12 cellular contexts compared by ENCODE assay signal in the genomic region with DNA sequence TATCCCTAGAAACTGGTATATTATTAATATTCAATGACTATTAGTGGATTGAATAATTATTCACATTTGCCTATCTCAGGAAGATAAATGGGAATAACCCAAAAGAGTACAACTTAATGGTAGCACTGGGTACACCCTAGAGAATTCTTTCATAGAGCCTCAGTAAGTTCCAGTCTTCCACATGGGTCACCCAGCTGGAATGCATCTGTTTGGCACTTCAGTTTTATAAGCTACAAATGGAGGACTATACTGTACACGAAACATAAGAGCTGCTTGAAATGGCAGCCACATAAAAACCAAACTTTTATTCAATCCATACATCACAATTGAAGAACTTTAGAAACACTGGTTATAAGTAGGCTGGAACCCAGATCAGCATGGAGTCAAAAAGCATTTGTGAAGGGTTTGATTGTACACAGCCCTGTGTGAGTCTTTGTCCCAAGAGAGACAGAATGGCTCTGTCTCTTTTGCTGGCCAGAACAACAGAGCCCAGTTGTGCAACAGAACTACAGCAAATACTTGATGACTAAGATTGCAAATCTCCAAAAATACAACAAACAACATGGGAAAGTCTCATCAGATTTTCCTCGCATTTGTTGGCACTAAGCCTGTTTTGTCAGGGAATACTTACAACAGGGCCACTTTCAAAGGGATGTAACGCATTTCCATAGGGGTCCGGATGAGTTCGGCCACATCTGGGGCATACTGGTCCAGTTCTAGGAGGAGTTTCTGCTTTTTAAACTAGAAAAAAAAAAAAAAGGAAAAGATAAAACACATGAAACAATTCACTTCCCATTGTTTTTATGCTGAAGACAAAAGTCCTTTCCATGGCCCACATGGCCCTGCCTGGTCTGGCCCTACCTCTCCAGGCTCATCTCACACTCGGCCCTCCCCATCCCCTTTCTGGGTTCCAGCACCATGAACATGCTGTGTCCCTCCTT. TPM values are rescaled to one million over a fixed set of nuclear protein-coding genes. Genes with fewer than 3 reads are reported as not detected.
DNase-seq lines count a peak whose midpoint lies in the region; ATAC-seq and TF ChIP-seq lines count a peak whose summit lies in the region.
"Had no signal": no experiment of that assay in that cellular context is flagged by ENCODE, and none has a peak within 500 bp of the region (broad histone marks: within the 10 kb centered on the region; RNA-seq: fewer than 3 reads in every experiment).

No MANE protein-coding gene starts in this region.

- peaks cover 1 to 10% of the 10 kb centered on the region in 2 donors for H3K36me3 Mint-ChIP-seq in activated T-cell treated with anti-CD3 and anti-CD28 coated beads, Interleukin-2, amount 50 U/mL, for 72 hours (ENCODE audit: insufficient read depth in 2 of 2)

- H3K4me1 ChIP-seq in body of pancreas (peaks cover 24% of the 10 kb centered on the region), rectal smooth muscle tissue (ENCODE audit: control insufficient read depth, insufficient read depth, low read length) (no peaks in the 10 kb centered on the region)
- no peaks in the 10 kb centered on the region for H3K4me1 ChIP-seq in effector memory CD4-positive, alpha-beta T cell (ENCODE audit: control insufficient read depth, insufficient read depth, low read length, poor library complexity, severe bottlenecking)

- peak; percentile 55 for ATAC-seq in body of pancreas
- peak; percentile 74 to 93 for ATAC-seq in left cardiac atrium
- ATAC-seq in HG02981 (IDR thresholded peaks at IDR 0.05; ENCODE audit: unreplicated experiment) = no peak
- no peak for ATAC-seq in activated T-cell treated with anti-CD3 and anti-CD28 coated beads, Interleukin-2, amount 50 U/mL, for 72 hours (replicated peaks in 1 of 2)

- DNase-seq in C1 segment of cervical spinal cord (lab: John Stamatoyannopoulos, UW) = peak in 11 of 14 donors; percentile 4 to 59 (median 45)
- peak in 3 of 4 donors; percentile 10 to 51 (median 16) for DNase-seq in body of pancreas
- DNase-seq in left cardiac atrium = no peak
- no peak for DNase-seq in activated effector memory CD4-positive, alpha-beta T cell treated with anti-CD3 and anti-CD28 coated beads, Interleukin-2, amount 50 U/mL, for 16 hours
- DNase-seq in effector memory CD4-positive, alpha-beta T cell = no peak
- no peak for DNase-seq in activated T-cell treated with anti-CD3 and anti-CD28 coated beads, Interleukin-2, amount 50 U/mL, for 72 hours
- DNase-seq: CD4-positive, CD25-positive, alpha-beta regulatory T cell; immature natural killer cell; NCI-H69 had no signal

- TF ChIP-seq POLR2A in body of pancreas (IDR thresholded peaks at IDR 0.05) = no peak

- H3K4me1 Mint-ChIP-seq in activated T-cell treated with anti-CD3 and anti-CD28 coated beads, Interleukin-2, amount 50 U/mL, for 72 hours (ENCODE audit: low read depth) = no peaks in the 10 kb centered on the region
- H3K4me1 Mint-ChIP-seq: immature natural killer cell had no signal

- no peaks in the 10 kb centered on the region for H3K27me3 Mint-ChIP-seq in activated T-cell treated with anti-CD3 and anti-CD28 coated beads, Interleukin-2, amount 50 U/mL, for 72 hours (ENCODE audit: low read depth)
- H3K27me3 Mint-ChIP-seq: CD4-positive, CD25-positive, alpha-beta regulatory T cell had no signal

- H3K4me3 Mint-ChIP-seq in activated T-cell treated with anti-CD3 and anti-CD28 coated beads, Interleukin-2, amount 50 U/mL, for 72 hours = no peak overlapping the region
- H3K4me3 Mint-ChIP-seq: CD4-positive, CD25-positive, alpha-beta regulatory T cell; immature natural killer cell had no signal

- H3K9ac ChIP-seq in rectal smooth muscle tissue (ENCODE audit: low read length) = no peak overlapping the region
- H3K9ac ChIP-seq: KMS-11 had no signal

- H3K27ac Mint-ChIP-seq in activated T-cell treated with anti-CD3 and anti-CD28 coated beads, Interleukin-2, amount 50 U/mL, for 72 hours = no peak overlapping the region

- H3K4me3 ChIP-seq in body of pancreas = no peak overlapping the region
- no peak overlapping the region for H3K4me3 ChIP-seq in rectal smooth muscle tissue (ENCODE audit: low read length)
- no peak overlapping the region for H3K4me3 ChIP-seq in effector memory CD4-positive, alpha-beta T cell (ENCODE audit: insufficient read depth, low read depth, low read length, poor library complexity, severe bottlenecking)

- H3K36me3 ChIP-seq in body of pancreas (replicated peaks in 1 of 2; ENCODE audit: insufficient read depth in 1 of 2, low read depth in 2 of 2) (no peaks in the 10 kb centered on the region), rectal smooth muscle tissue (ENCODE audit: control insufficient read depth, insufficient read depth, low read length) (no peaks in the 10 kb centered on the region)
- H3K36me3 ChIP-seq in effector memory CD4-positive, alpha-beta T cell (ENCODE audit: control insufficient read depth, insufficient read depth, low read length) = peaks cover 26% of the 10 kb centered on the region

- 82 to 85% methylated on average over 6 of the region's 6 CpGs for WGBS in body of pancreas, 2 donors

- H3K27ac ChIP-seq in body of pancreas = no peak overlapping the region
- H3K27ac ChIP-seq in rectal smooth muscle tissue (ENCODE audit: low read depth, low read length) = peak overlapping the region; percentile 74
- H3K27ac ChIP-seq in effector memory CD4-positive, alpha-beta T cell (ENCODE audit: insufficient read depth, low read length, poor library complexity, severe bottlenecking) = no peak overlapping the region
- H3K27ac ChIP-seq: KMS-11 had no signal

- H3K9me3 ChIP-seq in body of pancreas = no peaks in the 10 kb centered on the region
- H3K9me3 ChIP-seq in effector memory CD4-positive, alpha-beta T cell (ENCODE audit: control insufficient read depth, low read length) = no peaks in the 10 kb centered on the region

- intact Hi-C loops in body of pancreas (cut with DNase I) = no loop called here
- intact Hi-C loops in left cardiac atrium (cut with DNase I) = no loop called here

- H3K27me3 ChIP-seq in body of pancreas = no peaks in the 10 kb centered on the region
- H3K27me3 ChIP-seq in rectal smooth muscle tissue (ENCODE audit: control insufficient read depth, insufficient read depth, low read length) = no peaks in the 10 kb centered on the region
- H3K27me3 ChIP-seq in effector memory CD4-positive, alpha-beta T cell (replicated peaks; ENCODE audit: control insufficient read depth, insufficient read depth, low read length, poor library complexity, severe bottlenecking) = no peaks in the 10 kb centered on the region

- no peaks in the 10 kb centered on the region for H3K9me3 Mint-ChIP-seq in activated T-cell treated with anti-CD3 and anti-CD28 coated beads, Interleukin-2, amount 50 U/mL, for 72 hours
- H3K9me3 Mint-ChIP-seq: CD4-positive, CD25-positive, alpha-beta regulatory T cell; immature natural killer cell had no signal

- TF ChIP-seq CTCF in body of pancreas (IDR thresholded peaks at IDR 0.05) = no peak

RNA-seq across cellular contexts. Expression of gene PIGU, which starts 39.4 kb away (rescaled TPM):
- total RNA-seq in body of pancreas (10 to 100 TPM in 1 of 2 donors, 1 to 10 TPM in 1; 4.4 to 14.8 TPM), left cardiac atrium (10 to 100 TPM; 14.1 to 14.8 TPM)
- 10 to 100 TPM; 20.7 to 25.2 TPM for total RNA-seq in activated T-cell treated with anti-CD3 and anti-CD28 coated beads, Interleukin-2, amount 50 U/mL, for 72 hours

Comparison
In these comparisons a context has a peak if more than half of its experiments do, and no peak if none do; other contexts are left out.
1. DNase-seq: peak in C1 segment of cervical spinal cord (11 of 14) and body of pancreas (3 of 4); none in left cardiac atrium (single experiment), activated effector memory CD4-positive, alpha-beta T cell treated with anti-CD3 and anti-CD28 coated beads, Interleukin-2, amount 50 U/mL, for 16 hours (single experiment), effector memory CD4-positive, alpha-beta T cell (0 of 3) and activated T-cell treated with anti-CD3 and anti-CD28 coated beads, Interleukin-2, amount 50 U/mL, for 72 hours (0 of 2).
2. ATAC-seq: peak in body of pancreas (single experiment) and left cardiac atrium (2 of 2); none in HG02981 (single experiment) and activated T-cell treated with anti-CD3 and anti-CD28 coated beads, Interleukin-2, amount 50 U/mL, for 72 hours (0 of 2).